In genomic region chr15:44729394-44729913, GRCh38 we compare ENCODE assay signal across 8 cellular contexts. TPM values are rescaled to one million over a fixed set of nuclear protein-coding genes. Genes with fewer than 3 reads are reported as not detected.
DNase-seq lines count a peak whose midpoint lies in the region; ATAC-seq and TF ChIP-seq lines count a peak whose summit lies in the region.

No MANE protein-coding gene starts in this region.

- H3K27me3 Mint-ChIP-seq in activated T-cell treated with anti-CD3 and anti-CD28 coated beads, Interleukin-2, amount 50 U/mL, for 72 hours (ENCODE audit: low read depth): no peaks in the 10 kb centered on the region
- peaks cover 6 to 22% (median 19%) of the 10 kb centered on the region in 3 donors for H3K27me3 Mint-ChIP-seq in immature natural killer cell (ENCODE audit: low read depth in 3 of 3)

- H3K9me3 Mint-ChIP-seq in activated T-cell treated with anti-CD3 and anti-CD28 coated beads, Interleukin-2, amount 50 U/mL, for 72 hours: no peaks in the 10 kb centered on the region
- H3K9me3 Mint-ChIP-seq in immature natural killer cell: no peaks in the 10 kb centered on the region

- in situ Hi-C loops in astrocyte of the spinal cord (cut with HindIII; ENCODE audit: low sequenced_read_pairs): no loop called here

- no peak for ATAC-seq in activated T-cell treated with anti-CD3 and anti-CD28 coated beads, Interleukin-2, amount 50 U/mL, for 72 hours (replicated peaks in 1 of 2)

- peaks cover 15 to 23% of the 10 kb centered on the region in 2 donors for H3K36me3 Mint-ChIP-seq in activated T-cell treated with anti-CD3 and anti-CD28 coated beads, Interleukin-2, amount 50 U/mL, for 72 hours (ENCODE audit: insufficient read depth in 2 of 2)
- H3K36me3 Mint-ChIP-seq in immature natural killer cell: peaks cover 0 to 10% (median 5%) of the 10 kb centered on the region in 3 donors

- no peak for TF ChIP-seq CTCF in astrocyte of the spinal cord (IDR thresholded peaks at IDR 0.05; ENCODE audit: low read depth, low read length)

- H3K4me1 Mint-ChIP-seq in activated T-cell treated with anti-CD3 and anti-CD28 coated beads, Interleukin-2, amount 50 U/mL, for 72 hours (ENCODE audit: low read depth): peaks cover 75% of the 10 kb centered on the region
- H3K4me1 Mint-ChIP-seq in immature natural killer cell: peaks cover 72 to 81% of the 10 kb centered on the region in 2 donors

- H3K4me3 Mint-ChIP-seq in activated T-cell treated with anti-CD3 and anti-CD28 coated beads, Interleukin-2, amount 50 U/mL, for 72 hours: peak overlapping the region; percentile 99 to 100
- H3K4me3 Mint-ChIP-seq in immature natural killer cell: peak overlapping the region; percentile 97 to 100 (median 99)

- H3K4me3 ChIP-seq in astrocyte of the spinal cord (ENCODE audit: low read depth, low read length): peak overlapping the region; percentile 89

- peak overlapping the region; percentile 100 for H3K27ac Mint-ChIP-seq in activated T-cell treated with anti-CD3 and anti-CD28 coated beads, Interleukin-2, amount 50 U/mL, for 72 hours
- peak overlapping the region; percentile 97 to 100 (median 100) for H3K27ac Mint-ChIP-seq in immature natural killer cell

- DNase-seq in activated T-cell treated with anti-CD3 and anti-CD28 coated beads, Interleukin-2, amount 50 U/mL, for 72 hours: peak; percentile 52 to 58
- DNase-seq in activated T-cell treated with anti-CD3 and anti-CD28 coated beads, Interleukin-2, amount 50 U/mL, for 48 hours: no peak
- DNase-seq in NCI-H345 (lab: John Stamatoyannopoulos, UW): peak; percentile 44
- no peak for DNase-seq in astrocyte of the spinal cord (ENCODE audit: low read depth, low spot score)
- DNase-seq in immature natural killer cell: no peak
- DNase-seq in stimulated activated CD4-positive, alpha-beta T cell treated with anti-CD3 and anti-CD28 coated beads, TNF-alpha, amount 100 ng/mL, for 4 hours (ENCODE audit: low read depth in 3 of 3): peak in 2 of 3 experiments; percentile 22 to 34
- DNase-seq in ureter (ENCODE audit: low spot score): no peak
- no peak for DNase-seq in kidney tubule cell (ENCODE audit: low spot score)

RNA-seq across cellular contexts. Expression of gene TRIM69, which starts 6.9 kb away (rescaled TPM):
- 10 to 100 TPM; 86.1 to 92.9 TPM for total RNA-seq in activated T-cell treated with anti-CD3 and anti-CD28 coated beads, Interleukin-2, amount 50 U/mL, for 72 hours
- polyA plus RNA-seq in immature natural killer cell: 10 to 100 TPM; 14.9 to 23.4 (median 19.0) TPM
- 25.7 TPM for total RNA-seq in ureter

RNA-seq across cellular contexts. Expression of gene B2M, which starts 18.1 kb away (rescaled TPM):
- total RNA-seq in activated T-cell treated with anti-CD3 and anti-CD28 coated beads, Interleukin-2, amount 50 U/mL, for 72 hours: 1,000 to 10,000 TPM; 5,611 to 6,275 TPM
- polyA plus RNA-seq in immature natural killer cell: over 10,000 TPM; 41,154 to 70,702 (median 45,494) TPM
- total RNA-seq in ureter: 1,566 TPM

RNA-seq across cellular contexts. Expression of gene PATL2, which starts 18.3 kb away (rescaled TPM):
- total RNA-seq in activated T-cell treated with anti-CD3 and anti-CD28 coated beads, Interleukin-2, amount 50 U/mL, for 72 hours: 10 to 100 TPM; 50.8 to 52.9 TPM
- polyA plus RNA-seq in immature natural killer cell: 10 to 100 TPM; 24.8 to 49.1 (median 41.4) TPM
- 4.0 TPM for total RNA-seq in ureter

Comparison
In these comparisons a context has a peak if more than half of its experiments do, and no peak if none do; other contexts are left out.
1. DNase-seq: peak in activated T-cell treated with anti-CD3 and anti-CD28 coated beads, Interleukin-2, amount 50 U/mL, for 72 hours (2 of 2), NCI-H345 (single experiment) and stimulated activated CD4-positive, alpha-beta T cell treated with anti-CD3 and anti-CD28 coated beads, TNF-alpha, amount 100 ng/mL, for 4 hours (2 of 3); none in activated T-cell treated with anti-CD3 and anti-CD28 coated beads, Interleukin-2, amount 50 U/mL, for 48 hours (0 of 2), astrocyte of the spinal cord (single experiment), immature natural killer cell (0 of 3), ureter (single experiment) and kidney tubule cell (single experiment).
2. RNA of gene PATL2, which starts 18.3 kb away (total RNA-seq): 50.8 to 52.9 TPM in activated T-cell treated with anti-CD3 and anti-CD28 coated beads, Interleukin-2, amount 50 U/mL, for 72 hours; 4.0 TPM in ureter (single experiment); every median in the first group is over 10 times any median in the second.